27 cellular contexts compared by ENCODE assay signal in the genomic region with DNA sequence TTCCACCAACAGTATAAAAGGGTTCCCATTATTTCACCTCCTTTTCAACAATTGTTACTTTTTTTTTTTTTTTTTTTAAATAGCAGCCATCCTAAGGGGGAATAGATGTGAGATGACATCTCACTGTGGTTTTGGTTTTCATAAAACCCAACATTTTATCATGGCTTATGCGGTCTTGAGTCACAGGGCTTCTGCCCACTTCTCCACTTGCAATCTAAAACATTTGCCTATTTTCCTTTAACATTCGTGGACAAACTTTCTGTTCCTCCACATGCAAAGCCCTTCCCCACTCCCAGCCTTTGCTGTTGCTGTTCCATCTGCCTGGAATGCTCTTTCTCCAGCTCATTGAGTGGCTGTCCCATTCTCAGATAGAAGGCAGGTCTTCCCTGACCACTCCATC.
DNase-seq lines count a peak whose midpoint lies in the region; ATAC-seq and TF ChIP-seq lines count a peak whose summit lies in the region.
"Had no signal": no experiment of that assay in that cellular context is flagged by ENCODE, and none has a peak within 500 bp of the region (broad histone marks: within the 10 kb centered on the region; RNA-seq: fewer than 3 reads in every experiment).

No MANE protein-coding gene starts in this region.

- DNase-seq in AG20443 (ENCODE audit: low spot score) (peak; percentile 55), HT1080 (ENCODE audit: low read depth) (peak; percentile 67), astrocyte of the cerebellum (ENCODE audit: low read depth) (peak; percentile 29), myocyte (ENCODE audit: low read depth) (peak; percentile 52), NCI-H2171 treated with DMSO at 0.1 percent for 48 hours (lab: John Stamatoyannopoulos, UW) (no peak)
- DNase-seq: activated CD4-positive, alpha-beta T cell treated with anti-CD3 and anti-CD28 coated beads for 4 hours; activated CD8-positive, alpha-beta memory T cell treated with anti-CD3 and anti-CD28 coated beads for 24 hours; activated T-cell treated with anti-CD3 and anti-CD28 coated beads, Interleukin-2, amount 50 U/mL, for 1 hour; adrenal gland; C1 segment of cervical spinal cord; caudate nucleus; heart left ventricle; KG1; NCI-H1436 treated with DMSO at 0.1 percent for 48 hours; NCI-H2107; NCI-H510A; NK-92 treated with Interleukin-12 subunit alpha and Interleukin-12 subunit beta, amount 100 ng/mL, for 24 hours; substantia nigra; T-helper 17 cell; upper lobe of left lung had no signal

- in situ Hi-C loops in astrocyte of the cerebellum (cut with HindIII; ENCODE audit: low sequenced_read_pairs), result no loop called here

- ATAC-seq in GM18861 (IDR thresholded peaks at IDR 0.05; ENCODE audit: unreplicated experiment) (no peak), GM19397 (IDR thresholded peaks at IDR 0.05; ENCODE audit: unreplicated experiment) (no peak), GM18909 (IDR thresholded peaks at IDR 0.05; ENCODE audit: poor library complexity, unreplicated experiment) (no peak)
- ATAC-seq: GM23338, heart left ventricle, Panc1, T-helper 17 cell had no signal

- TF ChIP-seq CTCF in astrocyte of the cerebellum (IDR thresholded peaks at IDR 0.05; ENCODE audit: low read depth, low read length, missing control alignments), result no peak

- no peak overlapping the region for H3K4me3 ChIP-seq in astrocyte of the cerebellum (ENCODE audit: low read depth, low read length)
- H3K4me3 ChIP-seq: adrenal gland, GM23338, heart left ventricle, prostate gland, SJSA1, upper lobe of left lung had no signal
